1 cellular context compared by ENCODE assay signal in the genomic region with DNA sequence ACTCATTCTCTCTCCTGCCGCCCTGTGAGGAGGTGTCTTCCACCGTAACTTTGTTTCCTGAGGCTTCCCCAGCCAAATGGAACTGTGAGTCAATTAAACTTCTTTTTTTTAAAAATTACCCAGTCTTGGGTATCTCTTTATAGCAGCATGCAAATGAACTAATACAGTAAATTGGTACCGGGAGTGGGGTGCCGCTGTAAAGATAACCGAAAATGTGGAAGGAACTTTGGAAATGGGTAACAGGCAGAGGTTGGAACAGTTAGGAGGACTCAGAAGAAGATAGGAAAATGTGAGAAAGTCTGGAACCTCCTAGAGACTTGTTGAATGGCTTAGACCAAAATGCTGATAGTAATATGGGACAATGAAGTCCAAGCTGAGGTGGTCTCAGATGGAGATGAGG.
TF ChIP-seq lines count a peak whose summit lies in the region.

No MANE protein-coding gene starts in this region.

TF ChIP-seq in endothelial cell of umbilical vein, 7 proteins besides CTCF, POLR2A, EP300 and RAD21 (continued from another document):
- no peak for TF ChIP-seq EZH2 (IDR thresholded peaks at IDR 0.05; ENCODE audit: borderline replicate concordance, low read depth, low read length, severe bottlenecking)
- TF ChIP-seq JUN (IDR thresholded peaks at IDR 0.05; ENCODE audit: borderline replicate concordance, insufficient read depth, insufficient read length, low read depth) = no peak
- TF ChIP-seq FOS (IDR thresholded peaks at IDR 0.05; ENCODE audit: borderline replicate concordance, insufficient read depth, low read length) = no peak
- no peak for TF ChIP-seq MYC (IDR thresholded peaks at IDR 0.05; ENCODE audit: low read depth, low read length)
- TF ChIP-seq, protein P1, sequence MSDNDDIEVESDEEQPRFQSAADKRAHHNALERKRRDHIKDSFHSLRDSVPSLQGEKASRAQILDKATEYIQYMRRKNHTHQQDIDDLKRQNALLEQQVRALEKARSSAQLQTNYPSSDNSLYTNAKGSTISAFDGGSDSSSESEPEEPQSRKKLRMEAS (IDR thresholded peaks at IDR 0.05; ENCODE audit: insufficient read depth, insufficient read length) = no peak
